In genomic region chr2:182951948-182952663, GRCh38 we compare ENCODE assay signal across 13 cellular contexts.
DNase-seq lines count a peak whose midpoint lies in the region; ATAC-seq, FAIRE-seq and TF ChIP-seq lines count a peak whose summit lies in the region.
"Had no signal": no experiment of that assay in that cellular context is flagged by ENCODE, and none has a peak within 500 bp of the region (broad histone marks: within the 10 kb centered on the region; RNA-seq: fewer than 3 reads in every experiment).

No MANE protein-coding gene starts in this region.

- peaks cover 5% of the 10 kb centered on the region for H3K27me3 Mint-ChIP-seq in activated naive CD8-positive, alpha-beta T cell treated with anti-CD3 and anti-CD28 coated beads for 36 hours

- H3K27me3 ChIP-seq in HepG2 (ENCODE audit: control insufficient read depth in 1 of 2, insufficient read depth in 2 of 2, low read length in 2 of 2) (no peaks in the 10 kb centered on the region), right lobe of liver (no peaks in the 10 kb centered on the region), stomach (no peaks in the 10 kb centered on the region), gastrocnemius medialis (no peaks in the 10 kb centered on the region), H7 (ENCODE audit: control insufficient read depth, insufficient read depth, low read length) (no peaks in the 10 kb centered on the region)
- H3K27me3 ChIP-seq: transverse colon had no signal

- 96% methylated on average over 3 of the region's 3 CpGs for WGBS in HepG2 (ENCODE audit: low lambda C conversion rate)
- 89% methylated on average over 3 of the region's 3 CpGs for WGBS in right lobe of liver (ENCODE audit: insufficient coverage, low coverage, low lambda C conversion rate, missing lambda C conversion rate)
- WGBS in stomach, 5 donors, result 56 to 72% (median 61%) methylated on average over 3 of the region's 3 CpGs

- H3K4me3 ChIP-seq in HepG2 (replicated peaks in 1 of 3; ENCODE audit: insufficient read depth in 1 of 3, low read depth in 2 of 3, low read length in 3 of 3) (no peak overlapping the region), right lobe of liver (no peak overlapping the region), stomach (no peak overlapping the region), gastrocnemius medialis (no peak overlapping the region), H7 (ENCODE audit: insufficient read depth, low read depth, low read length) (no peak overlapping the region)
- H3K4me3 ChIP-seq: transverse colon had no signal

- intact Hi-C loops in HepG2 (cut with micrococcal nuclease; ENCODE audit: unreplicated experiment), result no loop called here
- intact Hi-C loops in right lobe of liver (cut with DNase I), result no loop called here
- intact Hi-C loops in stomach (cut with DNase I; ENCODE audit: low total_unique reads), result no loop called here
- intact Hi-C loops in gastrocnemius medialis (cut with DNase I; ENCODE audit: low total_unique reads), result loop anchor here (5.0 kb wide), 1 partner anchor 40 kb away; no protein-coding TSS in a partner anchor

- DNase-seq in HepG2 (ENCODE audit: low spot score), result no peak
- DNase-seq in right lobe of liver, result no peak
- peak; percentile 3 for DNase-seq in activated naive CD8-positive, alpha-beta T cell treated with anti-CD3 and anti-CD28 coated beads for 36 hours
- DNase-seq in NCI-H446 treated with DMSO at 0.1 percent for 48 hours (lab: John Stamatoyannopoulos, UW), result no peak
- DNase-seq in stomach, result no peak
- no peak for DNase-seq in gastrocnemius medialis
- no peak for DNase-seq in H7
- DNase-seq: left ventricle myocardium superior, NCI-H1436 treated with DMSO at 0.1 percent for 48 hours, transverse colon had no signal

- no peak for FAIRE-seq in HepG2 (lab: Jason Lieb, UNC)
- FAIRE-seq: frontal cortex had no signal

- no peak for ATAC-seq in HepG2
- no peak for ATAC-seq in right lobe of liver
- peak; percentile 77 for ATAC-seq in HG02852 (IDR thresholded peaks at IDR 0.05; ENCODE audit: unreplicated experiment)
- no peak for ATAC-seq in gastrocnemius medialis
- ATAC-seq: left ventricle myocardium superior had no signal

- TF ChIP-seq RAD21 in HepG2 (CRISPR knock-in tag; IDR thresholded peaks at IDR 0.05), result no peak

- no peak overlapping the region for H3K9ac ChIP-seq in HepG2 (ENCODE audit: insufficient read depth, low read depth, low read length)
- H3K9ac ChIP-seq: parathyroid adenoma had no signal

- in situ Hi-C loops in HepG2 (cut with HindIII; ENCODE audit: extremely low pct_ligation_motif_present, low pct_unique_long_range_greater_than_20kb) (no loop called here), gastrocnemius medialis (cut with MboI; ENCODE audit: low sequenced_read_pairs in 4 of 4) (no loop called here)

- TSS peak; percentile 38 for BruUV-seq in HepG2 (replicated peaks; lab: Mats Ljungman, UMichigan)

- CTCF ChIA-PET in HepG2 (lab: Yijun Ruan, JAX; ENCODE audit: low intra/inter-chr PET ratio, low total read pairs), result no interaction called here

- H2AFZ ChIP-seq in HepG2 (ENCODE audit: low read length), result no peak overlapping the region
- H2AFZ ChIP-seq: parathyroid adenoma had no signal

- TF ChIP-seq POLR2A in HepG2 (IDR thresholded peaks at IDR 0.05; ENCODE audit: insufficient read depth in 1 of 2, low read depth in 2 of 2, low read length in 2 of 2) (no peak), right lobe of liver (IDR thresholded peaks at IDR 0.05) (no peak), stomach (IDR thresholded peaks at IDR 0.05) (no peak), gastrocnemius medialis (IDR thresholded peaks at IDR 0.05) (no peak)

- no peaks in the 10 kb centered on the region for H3K36me3 Mint-ChIP-seq in activated naive CD8-positive, alpha-beta T cell treated with anti-CD3 and anti-CD28 coated beads for 36 hours

- H3K4me2 ChIP-seq in HepG2 (ENCODE audit: low read depth, low read length), result no peak overlapping the region

- H3K27ac Mint-ChIP-seq in activated naive CD8-positive, alpha-beta T cell treated with anti-CD3 and anti-CD28 coated beads for 36 hours, result peak overlapping the region; percentile 42

- no peaks in the 10 kb centered on the region for H3K79me2 ChIP-seq in HepG2 (ENCODE audit: insufficient read depth, low read length)
- H3K79me2 ChIP-seq: parathyroid adenoma had no signal

- H3K4me1 ChIP-seq in HepG2 (ENCODE audit: insufficient read depth, low read length) (peaks cover 14% of the 10 kb centered on the region; the same call in 1 of the 2 replicates), right lobe of liver (peaks cover 0 to 3% (median 0%) of the 10 kb centered on the region in 4 donors), stomach (peaks cover 0 to 12% (median 2%) of the 10 kb centered on the region in 4 donors), gastrocnemius medialis (peaks cover 7 to 20% of the 10 kb centered on the region in 2 donors)
- H3K4me1 ChIP-seq: parathyroid adenoma had no signal

- H3K27ac ChIP-seq in HepG2 (ENCODE audit: extremely low read length, insufficient read depth, low read length) (no peak overlapping the region), right lobe of liver (no peak overlapping the region), stomach (no peak overlapping the region), gastrocnemius medialis (peak overlapping the region in 1 of 4 donors; percentile 85)
- H3K27ac ChIP-seq: parathyroid adenoma, transverse colon had no signal

- H3K9me3 ChIP-seq in HepG2 (ENCODE audit: low read length) (no peaks in the 10 kb centered on the region), right lobe of liver (no peaks in the 10 kb centered on the region), stomach (no peaks in the 10 kb centered on the region), gastrocnemius medialis (no peaks in the 10 kb centered on the region)
- H3K9me3 ChIP-seq: transverse colon had no signal

- POLR2A ChIA-PET in HepG2 (lab: Yijun Ruan, JAX), result no interaction called here

- TF ChIP-seq EP300 in HepG2 (IDR thresholded peaks at IDR 0.05; ENCODE audit: low read depth in 2 of 2, low read length in 2 of 2) (no peak), HepG2 (CRISPR knock-in tag; IDR thresholded peaks at IDR 0.05; ENCODE audit: borderline replicate concordance) (no peak), stomach (IDR thresholded peaks at IDR 0.05) (no peak)

- H3K4me3 Mint-ChIP-seq in activated naive CD8-positive, alpha-beta T cell treated with anti-CD3 and anti-CD28 coated beads for 36 hours, result no peak overlapping the region

- peaks cover 10 to 60% of the 10 kb centered on the region in 2 experiments for H3K36me3 ChIP-seq in HepG2 (replicated peaks in 1 of 2; ENCODE audit: control insufficient read depth in 1 of 2, insufficient read depth in 2 of 2, low read length in 2 of 2)
- H3K36me3 ChIP-seq in right lobe of liver, result peaks cover 0 to 18% (median 0%) of the 10 kb centered on the region in 4 donors
- H3K36me3 ChIP-seq in stomach, result peaks cover 13 to 81% (median 72%) of the 10 kb centered on the region in 4 donors
- H3K36me3 ChIP-seq in gastrocnemius medialis, result peaks cover 0 to 46% of the 10 kb centered on the region in 2 donors
- peaks cover 4% of the 10 kb centered on the region for H3K36me3 ChIP-seq in H7 (replicated peaks; ENCODE audit: control insufficient read depth, insufficient read depth, low read length)

- TF ChIP-seq CTCF in HepG2 (CRISPR knock-in tag; IDR thresholded peaks at IDR 0.05), result no peak
- TF ChIP-seq CTCF in right lobe of liver (IDR thresholded peaks at IDR 0.05), result no peak
- no peak for TF ChIP-seq CTCF in stomach (IDR thresholded peaks at IDR 0.05)
- TF ChIP-seq CTCF in gastrocnemius medialis (IDR thresholded peaks at IDR 0.05 in 4 of 5, conservative IDR thresholded peaks at IDR 0.05 in 1 of 5), result no peak

- H4K20me1 ChIP-seq in HepG2 (ENCODE audit: insufficient read depth, low read length), result no peaks in the 10 kb centered on the region

- peaks cover 7% of the 10 kb centered on the region for H3K4me1 Mint-ChIP-seq in activated naive CD8-positive, alpha-beta T cell treated with anti-CD3 and anti-CD28 coated beads for 36 hours

- H3K9me3 Mint-ChIP-seq in activated naive CD8-positive, alpha-beta T cell treated with anti-CD3 and anti-CD28 coated beads for 36 hours, result no peaks in the 10 kb centered on the region

TF ChIP-seq in HepG2, 621 proteins besides CTCF, POLR2A, EP300 and RAD21:
- TF ChIP-seq RXRB (CRISPR knock-in tag; IDR thresholded peaks at IDR 0.05; ENCODE audit: borderline replicate concordance) (no peak), SKIL (CRISPR knock-in tag; IDR thresholded peaks at IDR 0.05; ENCODE audit: borderline replicate concordance) (no peak), PAWR (CRISPR knock-in tag; IDR thresholded peaks at IDR 0.05; ENCODE audit: borderline replicate concordance) (no peak), ZNF205 (CRISPR knock-in tag; IDR thresholded peaks at IDR 0.05) (no peak), SP2 (CRISPR knock-in tag; IDR thresholded peaks at IDR 0.05) (no peak), MBD4 (IDR thresholded peaks at IDR 0.05; ENCODE audit: borderline replicate concordance, low read length) (no peak), ZNF101 (CRISPR knock-in tag; IDR thresholded peaks at IDR 0.05; ENCODE audit: borderline replicate concordance, low read depth) (no peak), ZNF761 (CRISPR knock-in tag; conservative IDR thresholded peaks at IDR 0.05) (no peak), ISX (CRISPR knock-in tag; conservative IDR thresholded peaks at IDR 0.05) (no peak)
- TF ChIP-seq, protein P1, sequence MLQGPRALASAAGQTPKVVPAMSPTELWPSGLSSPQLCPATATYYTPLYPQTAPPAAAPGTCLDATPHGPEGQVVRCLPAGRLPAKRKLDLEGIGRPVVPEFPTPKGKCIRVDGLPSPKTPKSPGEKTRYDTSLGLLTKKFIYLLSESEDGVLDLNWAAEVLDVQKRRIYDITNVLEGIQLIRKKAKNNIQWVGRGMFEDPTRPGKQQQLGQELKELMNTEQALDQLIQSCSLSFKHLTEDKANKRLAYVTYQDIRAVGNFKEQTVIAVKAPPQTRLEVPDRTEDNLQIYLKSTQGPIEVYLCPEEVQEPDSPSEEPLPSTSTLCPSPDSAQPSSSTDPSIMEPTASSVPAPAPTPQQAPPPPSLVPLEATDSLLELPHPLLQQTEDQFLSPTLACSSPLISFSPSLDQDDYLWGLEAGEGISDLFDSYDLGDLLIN (CRISPR knock-in tag; IDR thresholded peaks at IDR 0.05; ENCODE audit: borderline replicate concordance), result no peak
